ENCODE assay signal across 1 cellular context in the genomic region with DNA sequence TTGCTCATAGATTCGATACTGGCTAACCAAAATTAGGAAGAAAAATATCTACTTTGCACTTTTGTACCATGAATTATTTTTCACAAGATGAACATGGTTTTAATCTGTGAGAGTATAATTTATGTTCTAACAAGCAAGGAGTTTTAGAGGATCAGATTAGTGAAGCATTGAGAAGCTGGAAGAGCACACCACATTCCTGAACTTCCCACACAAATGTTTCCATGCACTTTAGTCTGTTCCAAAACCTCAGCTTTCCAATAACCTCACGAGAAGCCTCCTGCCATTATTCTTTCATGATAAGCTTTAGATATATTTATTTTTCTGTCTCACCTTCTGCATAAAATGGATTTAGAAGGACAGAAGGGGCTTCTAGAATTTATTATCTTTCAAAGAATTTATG.
TF ChIP-seq lines count a peak whose summit lies in the region.

No MANE protein-coding gene starts in this region.

TF ChIP-seq in IMR-90, 13 proteins besides CTCF, POLR2A, EP300 and RAD21 (continued from another document):
- TF ChIP-seq NFE2L2 (IDR thresholded peaks at IDR 0.05; ENCODE audit: low read depth, low read length): no peak
- TF ChIP-seq ELK1 (IDR thresholded peaks at IDR 0.05; ENCODE audit: borderline replicate concordance, low read depth, low read length): no peak
- no peak for TF ChIP-seq FOS (IDR thresholded peaks at IDR 0.05; ENCODE audit: low read depth, low read length)
- TF ChIP-seq USF2 (IDR thresholded peaks at IDR 0.05; ENCODE audit: low read depth, low read length): no peak
- no peak for TF ChIP-seq MAZ (IDR thresholded peaks at IDR 0.05; ENCODE audit: borderline replicate concordance, low read depth, low read length)
- no peak for TF ChIP-seq SMC3 (IDR thresholded peaks at IDR 0.05; ENCODE audit: low read depth, low read length)
- no peak for TF ChIP-seq RFX5 (IDR thresholded peaks at IDR 0.05; ENCODE audit: low read depth, low read length)
- no peak for TF ChIP-seq BHLHE40 (IDR thresholded peaks at IDR 0.05; ENCODE audit: low read depth, low read length)
- no peak for TF ChIP-seq RCOR1 (IDR thresholded peaks at IDR 0.05; ENCODE audit: insufficient replicate concordance, low read length)
- TF ChIP-seq MAFK (IDR thresholded peaks at IDR 0.05; ENCODE audit: low read depth, low read length): no peak
- TF ChIP-seq CEBPB (IDR thresholded peaks at IDR 0.05; ENCODE audit: low read depth, low read length): no peak
- no peak for TF ChIP-seq CHD1 (IDR thresholded peaks at IDR 0.05; ENCODE audit: low read depth, low read length)
